Comparison of ENCODE assay signal across 6 cellular contexts in genomic region chr9:137077758-137078693, GRCh38. TPM values are rescaled to one million over a fixed set of nuclear protein-coding genes. Genes with fewer than 3 reads are reported as not detected.
DNase-seq lines count a peak whose midpoint lies in the region; ATAC-seq, FAIRE-seq and TF ChIP-seq lines count a peak whose summit lies in the region.

No MANE protein-coding gene starts in this region.

- TF ChIP-seq CTCF in MM.1S (IDR thresholded peaks at IDR 0.05; ENCODE audit: low read length) = no peak
- TF ChIP-seq CTCF in psoas muscle (IDR thresholded peaks at IDR 0.05) = no peak
- no peak for TF ChIP-seq CTCF in GM13977 (IDR thresholded peaks at IDR 0.05; ENCODE audit: extremely low read depth, insufficient read depth, missing control alignments)

- H3F3A ChIP-seq in MM.1S (ENCODE audit: insufficient read depth, low read length) = peaks cover 4% of the 10 kb centered on the region; the same call in 1 of the 2 replicates

- no peaks in the 10 kb centered on the region for H3K9me3 ChIP-seq in MM.1S (replicated peaks; ENCODE audit: insufficient read depth, low read length)
- no peaks in the 10 kb centered on the region for H3K9me3 ChIP-seq in psoas muscle

- ATAC-seq in psoas muscle = peak in 1 of 4 donors; percentile 19

- FAIRE-seq in GM18507 (lab: Jason Lieb, UNC) = peak; percentile 52

- H3K36me3 ChIP-seq in MM.1S (replicated peaks; ENCODE audit: insufficient read depth, low read length) (peaks cover 3% of the 10 kb centered on the region; the same call in 1 of the 2 replicates), psoas muscle (ENCODE audit: insufficient read depth in 1 of 2, low read depth in 1 of 2) (peaks cover 0 to 9% of the 10 kb centered on the region in 2 donors)

- no peak for DNase-seq in GM18507 (ENCODE audit: extremely low spot score, insufficient read length, low read depth)
- DNase-seq in MM.1S = peak; percentile 13
- peak; percentile 29 for DNase-seq in dermis blood vessel endothelial cell
- DNase-seq in psoas muscle = peak in 1 of 2 donors; percentile 56
- no peak for DNase-seq in GM13977 (ENCODE audit: low spot score)
- no peak for DNase-seq in H4 (ENCODE audit: low spot score)

- peak overlapping the region; percentile 55; the same call in 1 of the 2 replicates for H3K9ac ChIP-seq in MM.1S (ENCODE audit: low read length)

- H3K4me3 ChIP-seq in MM.1S (ENCODE audit: low read length) = peak overlapping the region; percentile 81
- peak overlapping the region; percentile 66 for H3K4me3 ChIP-seq in psoas muscle

- no peaks in the 10 kb centered on the region for H3K9me2 ChIP-seq in MM.1S (replicated peaks; ENCODE audit: insufficient read depth, low read length)

- H3K4me1 ChIP-seq in MM.1S (ENCODE audit: low read length) (0 out of 2 replicates have a peak, but pooled peaks cover 5% of the 10 kb centered on the region), psoas muscle (peaks cover 11% of the 10 kb centered on the region)

- WGBS in psoas muscle, 3 donors = 17 to 28% (median 23%) methylated on average over 57 to 76 of the region's 76 CpGs

- H3K4me2 ChIP-seq in MM.1S (ENCODE audit: low read depth, low read length) = peak overlapping the region; percentile 92

- no peaks in the 10 kb centered on the region for H3K27me3 ChIP-seq in MM.1S (replicated peaks; ENCODE audit: insufficient read depth, low read length)
- peaks cover 0 to 4% (median 0%) of the 10 kb centered on the region in 3 donors for H3K27me3 ChIP-seq in psoas muscle (ENCODE audit: insufficient read depth in 3 of 3, low read length in 2 of 3)

- H4K20me1 ChIP-seq in MM.1S (ENCODE audit: insufficient read depth, low read length) = no peaks in the 10 kb centered on the region

- intact Hi-C loops in psoas muscle (cut with DNase I) = no loop called here

- in situ Hi-C loops in GM13977 (cut with MboI; ENCODE audit: low pct_unique_long_range_greater_than_20kb, low sequenced_read_pairs, unreplicated experiment) = no loop called here

- H3K27ac ChIP-seq in MM.1S (ENCODE audit: low read length) (no peak overlapping the region), psoas muscle (no peak overlapping the region)

- H2AFZ ChIP-seq in MM.1S (ENCODE audit: low read length) = peak overlapping the region; percentile 21; the same call in 1 of the 2 replicates

- H3K79me2 ChIP-seq in MM.1S (ENCODE audit: low read length) = peaks cover 24% of the 10 kb centered on the region

RNA-seq across cellular contexts. Expression of gene UAP1L1, which starts 0.7 kb away (rescaled TPM):
- total RNA-seq in dermis blood vessel endothelial cell = 27.0 and 27.2 TPM in 2 replicates
- total RNA-seq in psoas muscle = 1 to 10 TPM; 1.8 to 4.5 (median 3.0) TPM
- polyA plus RNA-seq in psoas muscle = 1 to 10 TPM; 1.5 to 2.4 (median 1.7) TPM
- 6.6 and 7.4 TPM in 2 replicates for total RNA-seq in H4 (2014; rRNA removed; shearing (Covaris generic))

RNA-seq across cellular contexts. Expression of gene SAPCD2, which starts 7.7 kb away (rescaled TPM):
- total RNA-seq in dermis blood vessel endothelial cell (6.0 and 36.3 TPM in 2 replicates), psoas muscle (under 1 TPM; 0.10 to 0.15 (median 0.12) TPM)
- under 1 TPM in 2 of 3 donors, not detected in 1; 0.18 to 0.22 TPM for polyA plus RNA-seq in psoas muscle
- 5.9 and 12.4 TPM in 2 replicates for total RNA-seq in H4 (2014; rRNA removed; shearing (Covaris generic))

RNA-seq across cellular contexts. Expression of gene MAN1B1, which starts 8.8 kb away (rescaled TPM):
- total RNA-seq in dermis blood vessel endothelial cell (73.1 and 76.6 TPM in 2 replicates), psoas muscle (10 to 100 TPM; 13.5 to 18.1 (median 14.4) TPM)
- polyA plus RNA-seq in psoas muscle = 10 to 100 TPM; 13.1 to 24.4 (median 21.8) TPM
- 38.6 and 62.6 TPM in 2 replicates for total RNA-seq in H4 (2014; rRNA removed; shearing (Covaris generic))

RNA-seq across cellular contexts. Expression of gene ENTPD2, which starts 24.2 kb away (rescaled TPM):
- total RNA-seq in dermis blood vessel endothelial cell = not detected in 2 replicates
- total RNA-seq in psoas muscle = 1 to 10 TPM in 2 of 4 donors, under 1 TPM in 2; 0.59 to 1.4 (median 0.95) TPM
- polyA plus RNA-seq in psoas muscle = under 1 TPM; 0.17 to 0.29 (median 0.28) TPM
- not detected in 2 replicates for total RNA-seq in H4 (2014; rRNA removed; shearing (Covaris generic))

RNA-seq across cellular contexts. Expression of gene NPDC1, which starts 32.0 kb away (rescaled TPM):
- total RNA-seq in dermis blood vessel endothelial cell = 39.7 and 46.8 TPM in 2 replicates
- total RNA-seq in psoas muscle = 10 to 100 TPM; 17.3 to 32.1 (median 22.6) TPM
- 10 to 100 TPM; 14.8 to 23.2 (median 17.6) TPM for polyA plus RNA-seq in psoas muscle
- 1.2 and 4.1 TPM in 2 replicates for total RNA-seq in H4 (2014; rRNA removed; shearing (Covaris generic))

Comparison
In these comparisons a context has a peak if more than half of its experiments do, and no peak if none do; other contexts are left out.
1. DNase-seq: peak in MM.1S (single experiment) and dermis blood vessel endothelial cell (single experiment); none in GM18507 (single experiment), GM13977 (single experiment) and H4 (single experiment).